12 cellular contexts compared by ENCODE assay signal in genomic region chr16:81694494-81695285, GRCh38.
A peak's percentile ranks its signal among the peaks of the same experiment; 100 is the strongest.
DNase-seq lines count a peak whose midpoint lies in the region; ATAC-seq and TF ChIP-seq lines count a peak whose summit lies in the region.
"Had no signal": no experiment of that assay in that cellular context is flagged by ENCODE, and none has a peak within 500 bp of the region (broad histone marks: within the 10 kb centered on the region; RNA-seq: fewer than 3 reads in every experiment).

No MANE protein-coding gene starts in this region.

- WGBS in H9 (ENCODE audit: extremely low coverage, insufficient read length, low lambda C conversion rate) = no CpG with 5 or more reads among the region's 14 CpGs

- no peaks in the 10 kb centered on the region for H3K4me1 ChIP-seq in H9 (ENCODE audit: insufficient read depth, low read length)

- H3K23me2 ChIP-seq in H9 (ENCODE audit: insufficient read length, low read depth, low read length, poor library complexity, severe bottlenecking) = no peaks in the 10 kb centered on the region

- no peak overlapping the region for H2BK20ac ChIP-seq in H9 (ENCODE audit: low read depth, low read length, poor library complexity, severe bottlenecking)

- peaks cover 2% of the 10 kb centered on the region for H4K20me1 ChIP-seq in H9 (ENCODE audit: control insufficient read depth, insufficient read depth, insufficient read length)

- no peak overlapping the region for H3T11ph ChIP-seq in H9 (ENCODE audit: low read length)

- H3K79me1 ChIP-seq in H9 (ENCODE audit: insufficient read depth, low read depth, low read length, poor library complexity, severe bottlenecking) = no peaks in the 10 kb centered on the region

- no peak overlapping the region for H3K4me2 ChIP-seq in H9 (ENCODE audit: insufficient read depth, insufficient read length, low read length)

- DNase-seq in H9 (no peak), T-helper 17 cell (no peak), glutamatergic neuron (no peak), sciatic nerve (ENCODE audit: low spot score) (no peak), GM13977 (ENCODE audit: low spot score) (no peak), HCEC 1CT (no peak), NCI-H345 treated with DMSO at 0.1 percent for 48 hours (lab: John Stamatoyannopoulos, UW; ENCODE audit: unreplicated experiment) (no peak)
- DNase-seq: activated CD8-positive, alpha-beta memory T cell treated with anti-CD3 and anti-CD28 coated beads, Interleukin-2, amount 50 U/mL, for 4 hours; NCI-H69; stimulated activated CD4-positive, alpha-beta T cell treated with anti-CD3 and anti-CD28 coated beads, Interleukin-2, amount 100 ng/mL, for 24 hours had no signal

- no peak overlapping the region for H2AFZ ChIP-seq in H9 (ENCODE audit: low read length)

- no peak overlapping the region for H2AK5ac ChIP-seq in H9 (ENCODE audit: insufficient read length, low read length)

- no peak overlapping the region for H3K14ac ChIP-seq in H9 (ENCODE audit: insufficient read depth, low read length)

- H3K9me3 Mint-ChIP-seq in H9 = no peaks in the 10 kb centered on the region
- peaks cover 10% of the 10 kb centered on the region for H3K9me3 Mint-ChIP-seq in glutamatergic neuron (ENCODE audit: unreplicated experiment)

- no peak overlapping the region for H2BK15ac ChIP-seq in H9 (ENCODE audit: low read depth, low read length)

- in situ Hi-C loops in GM13977 (cut with MboI; ENCODE audit: low pct_unique_long_range_greater_than_20kb, low sequenced_read_pairs, unreplicated experiment) = no loop called here

- no peak overlapping the region for H3K4me3 Mint-ChIP-seq in H9
- H3K4me3 Mint-ChIP-seq in T-helper 17 cell = no peak overlapping the region
- H3K4me3 Mint-ChIP-seq in glutamatergic neuron (ENCODE audit: unreplicated experiment) = peak overlapping the region; percentile 56

- intact Hi-C loops in sciatic nerve (cut with DNase I) = no loop called here

- H3K27me3 ChIP-seq in H9 (ENCODE audit: insufficient read depth, low read length) = no peaks in the 10 kb centered on the region

- ATAC-seq in T-helper 17 cell (no peak), sciatic nerve (peak; percentile 65), HG03342 (IDR thresholded peaks at IDR 0.05; ENCODE audit: unreplicated experiment) (no peak)
- ATAC-seq: K562 had no signal

- H3K56ac ChIP-seq in H9 (ENCODE audit: insufficient read length, low read depth, low read length) = no peak overlapping the region

- no peak overlapping the region for H3K23ac ChIP-seq in H9 (ENCODE audit: insufficient read length, low read depth, low read length)

- H3K27ac Mint-ChIP-seq in H9 (peak overlapping the region in 2 of 3 experiments; percentile 76 to 81; a peak in 5 of 7 replicates), T-helper 17 cell (peak overlapping the region; percentile 92), glutamatergic neuron (ENCODE audit: unreplicated experiment) (peak overlapping the region; percentile 91)

- TF ChIP-seq CTCF in H9 (conservative IDR thresholded peaks at IDR 0.05) (no peak), glutamatergic neuron (IDR thresholded peaks at IDR 0.05; ENCODE audit: partially characterized antibody, unreplicated experiment) (no peak), GM13977 (IDR thresholded peaks at IDR 0.05; ENCODE audit: extremely low read depth, insufficient read depth, missing control alignments) (no peak)

- H4K91ac ChIP-seq in H9 (ENCODE audit: insufficient read length, low read depth, low read length) = no peak overlapping the region

- no peak overlapping the region for H4K8ac ChIP-seq in H9 (replicated peaks; ENCODE audit: insufficient read length, low read depth, low read length)

- H3K9ac ChIP-seq in H9 (ENCODE audit: extremely low read depth, insufficient read length, low read length) = no peak overlapping the region

- H3K4me1 Mint-ChIP-seq in H9 (peaks cover 11 to 22% of the 10 kb centered on the region in 2 experiments), T-helper 17 cell (peaks cover 9% of the 10 kb centered on the region), glutamatergic neuron (ENCODE audit: low read depth, unreplicated experiment) (peaks cover 32% of the 10 kb centered on the region)

- no peak overlapping the region for H4K5ac ChIP-seq in H9 (ENCODE audit: insufficient read length, low read depth, low read length)

- H3K27me3 Mint-ChIP-seq in H9 (ENCODE audit: low read depth) (no peaks in the 10 kb centered on the region), T-helper 17 cell (no peaks in the 10 kb centered on the region), glutamatergic neuron (ENCODE audit: unreplicated experiment) (peaks cover 14% of the 10 kb centered on the region)

- no peak overlapping the region for H2BK120ac ChIP-seq in H9 (ENCODE audit: low read depth, low read length, poor library complexity, severe bottlenecking)

- no peaks in the 10 kb centered on the region for H3K79me2 ChIP-seq in H9 (ENCODE audit: insufficient read depth, low read length)

- H3K18ac ChIP-seq in H9 (ENCODE audit: insufficient read length, low read depth, low read length) = no peak overlapping the region

- H3K9me3 ChIP-seq in H9 (ENCODE audit: control insufficient read depth, low read depth, low read length) = no peaks in the 10 kb centered on the region
- no peaks in the 10 kb centered on the region for H3K9me3 ChIP-seq in T-helper 17 cell (ENCODE audit: control insufficient read depth, low read length, poor library complexity, severe bottlenecking)

- no peak overlapping the region for H3K4ac ChIP-seq in H9 (ENCODE audit: low read depth, low read length)

- no peak overlapping the region for H3K27ac ChIP-seq in H9 (ENCODE audit: insufficient read length, low read depth, low read length)

- peaks cover 21 to 38% (median 35%) of the 10 kb centered on the region in 3 experiments; a peak in 6 of 7 replicates for H3K36me3 Mint-ChIP-seq in H9 (ENCODE audit: insufficient read depth in 1 of 3, low read depth in 3 of 3)
- H3K36me3 Mint-ChIP-seq in T-helper 17 cell (ENCODE audit: low read depth) = peaks cover 5% of the 10 kb centered on the region
- H3K36me3 Mint-ChIP-seq in glutamatergic neuron (ENCODE audit: unreplicated experiment) = peaks cover 12% of the 10 kb centered on the region

- no peak overlapping the region for H2BK12ac ChIP-seq in H9 (ENCODE audit: insufficient read length, low read depth, low read length)

- H2BK5ac ChIP-seq in H9 (ENCODE audit: insufficient read length, low read length) = no peak overlapping the region
